12 cellular contexts compared by ENCODE assay signal in genomic region chr7:155374276-155375252, GRCh38.
DNase-seq lines count a peak whose midpoint lies in the region; ATAC-seq, FAIRE-seq and TF ChIP-seq lines count a peak whose summit lies in the region.
"Had no signal": no experiment of that assay in that cellular context is flagged by ENCODE, and none has a peak within 500 bp of the region (broad histone marks: within the 10 kb centered on the region; RNA-seq: fewer than 3 reads in every experiment).

No MANE protein-coding gene starts in this region.

- H3K27me3 ChIP-seq in ACC112 (ENCODE audit: insufficient read depth, low read length) = peaks cover 99% of the 10 kb centered on the region
- peaks cover 68% of the 10 kb centered on the region for H3K27me3 ChIP-seq in HL-60 (ENCODE audit: insufficient read depth, poor library complexity, severe bottlenecking)
- peaks cover 100% of the 10 kb centered on the region for H3K27me3 ChIP-seq in neutrophil
- H3K27me3 ChIP-seq in PC-3 (ENCODE audit: low read length) = peaks cover 51% of the 10 kb centered on the region

- no peak overlapping the region for H3K27ac ChIP-seq in ACC112 (ENCODE audit: low read depth, low read length)
- H3K27ac ChIP-seq in HL-60 (replicated peaks) = no peak overlapping the region
- H3K27ac ChIP-seq in coronary artery = no peak overlapping the region
- H3K27ac ChIP-seq in neutrophil = no peak overlapping the region
- H3K27ac ChIP-seq in PC-3 (ENCODE audit: low read length) = no peak overlapping the region
- H3K27ac ChIP-seq: cardiac muscle cell had no signal

- POLR2A ChIA-PET in PC-3 (lab: Charles Lee; ENCODE audit: unreplicated experiment) = no interaction called here

- H3K9me2 ChIP-seq in PC-3 (replicated peaks; ENCODE audit: low read length) = no peaks in the 10 kb centered on the region

- no peaks in the 10 kb centered on the region for H3F3A ChIP-seq in PC-3 (ENCODE audit: low read length, unreplicated experiment)

- no peak for FAIRE-seq in frontal cortex (lab: Jason Lieb, UNC)

- H3K4me3 ChIP-seq in ACC112 (ENCODE audit: low read depth, low read length) (peak overlapping the region; percentile 54; the same call in 1 of the 2 replicates), HL-60 (replicated peaks; ENCODE audit: insufficient read depth, low read length) (peak overlapping the region; percentile 12; the same call in 1 of the 2 replicates), coronary artery (peak overlapping the region; percentile 59), neutrophil (ENCODE audit: low read depth in 1 of 2, low read length in 1 of 2) (peak overlapping the region; percentile 12 to 51), PC-3 (ENCODE audit: low read length) (no peak overlapping the region)
- H3K4me3 ChIP-seq: cardiac muscle cell had no signal

- H3K9me3 ChIP-seq in neutrophil (no peaks in the 10 kb centered on the region), PC-3 (ENCODE audit: low read length) (no peaks in the 10 kb centered on the region)

- DNase-seq in HL-60 (ENCODE audit: low read depth in 1 of 2, low spot score in 1 of 2) (no peak), coronary artery (ENCODE audit: low spot score) (no peak), PC-3 (no peak), cerebellar cortex (ENCODE audit: low spot score) (no peak), frontal cortex (ENCODE audit: low spot score in 2 of 2) (no peak), DMS53 treated with DMSO at 0.1 percent for 48 hours (lab: John Stamatoyannopoulos, UW; ENCODE audit: unreplicated experiment) (no peak)
- DNase-seq: activated CD4-positive, alpha-beta T cell treated with anti-CD3 and anti-CD28 coated beads for 48 hours; head of caudate nucleus; NCI-H1417 had no signal

- no peak overlapping the region for H3K4me2 ChIP-seq in PC-3 (ENCODE audit: low read length)

- H3K79me2 ChIP-seq in ACC112 (ENCODE audit: control insufficient read depth, insufficient read depth, low read length, unreplicated experiment) (no peaks in the 10 kb centered on the region), PC-3 (ENCODE audit: low read length) (no peaks in the 10 kb centered on the region)

- no peaks in the 10 kb centered on the region for H3K4me1 ChIP-seq in ACC112 (ENCODE audit: control insufficient read depth, insufficient read depth, low read length, unreplicated experiment)
- peaks cover 51 to 57% of the 10 kb centered on the region in 2 experiments for H3K4me1 ChIP-seq in neutrophil (ENCODE audit: control insufficient read depth in 1 of 2, insufficient read depth in 1 of 2, low read depth in 1 of 2, low read length in 1 of 2)
- H3K4me1 ChIP-seq in PC-3 (ENCODE audit: insufficient read depth, low read length) = no peaks in the 10 kb centered on the region

- CTCF ChIA-PET in PC-3 (lab: Charles Lee) = no interaction called here

- no peaks in the 10 kb centered on the region for H4K20me1 ChIP-seq in PC-3 (ENCODE audit: low read length)

- no TSS peak for BruUV-seq in PC-3 (replicated peaks; lab: Mats Ljungman, UMichigan)

- H3K9ac ChIP-seq in PC-3 (ENCODE audit: low read length) = no peak overlapping the region

- no peak for ATAC-seq in PC-3

- H2AFZ ChIP-seq in ACC112 (ENCODE audit: low read length, unreplicated experiment) (no peak overlapping the region), PC-3 (ENCODE audit: low read length) (no peak overlapping the region)

- intact Hi-C loops in PC-3 (cut with micrococcal nuclease) = no loop called here

- no peak for TF ChIP-seq CTCF in HL-60 (IDR thresholded peaks at IDR 0.05; ENCODE audit: insufficient read depth, low read length)
- no peak for TF ChIP-seq CTCF in coronary artery (IDR thresholded peaks at IDR 0.05)
- no peak for TF ChIP-seq CTCF in neutrophil (IDR thresholded peaks at IDR 0.05)
- no peak for TF ChIP-seq CTCF in PC-3 (conservative IDR thresholded peaks at IDR 0.05; ENCODE audit: low read depth, low read length)

- H3K36me3 ChIP-seq in ACC112 (ENCODE audit: insufficient read depth, low read length) (no peaks in the 10 kb centered on the region), neutrophil (no peaks in the 10 kb centered on the region), PC-3 (ENCODE audit: low read depth, low read length) (no peaks in the 10 kb centered on the region)
- H3K36me3 ChIP-seq: cardiac muscle cell had no signal
